1 cellular context compared by ENCODE assay signal in the genomic region with DNA sequence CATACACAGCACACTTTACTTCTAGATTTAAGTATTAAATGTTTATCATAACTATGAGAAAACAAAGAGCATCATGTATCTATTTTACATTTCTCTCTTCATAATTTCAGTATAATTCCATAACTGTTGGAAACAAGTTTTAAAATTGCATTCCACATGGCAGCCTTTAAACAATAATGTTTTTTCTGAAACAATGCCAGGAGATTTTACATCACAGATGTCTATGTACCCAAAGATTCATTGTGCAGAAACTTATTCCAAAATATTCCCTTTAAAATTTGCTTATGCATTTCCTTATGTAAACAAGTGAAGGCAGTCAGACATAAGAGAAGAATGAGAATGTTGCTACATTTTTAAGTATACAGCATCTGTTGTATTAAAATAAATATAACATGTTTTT.
TF ChIP-seq lines count a peak whose summit lies in the region.

No MANE protein-coding gene starts in this region.

TF ChIP-seq in HepG2, 621 proteins besides CTCF, POLR2A, EP300 and RAD21 (continued from another document):
- TF ChIP-seq, protein P1, sequence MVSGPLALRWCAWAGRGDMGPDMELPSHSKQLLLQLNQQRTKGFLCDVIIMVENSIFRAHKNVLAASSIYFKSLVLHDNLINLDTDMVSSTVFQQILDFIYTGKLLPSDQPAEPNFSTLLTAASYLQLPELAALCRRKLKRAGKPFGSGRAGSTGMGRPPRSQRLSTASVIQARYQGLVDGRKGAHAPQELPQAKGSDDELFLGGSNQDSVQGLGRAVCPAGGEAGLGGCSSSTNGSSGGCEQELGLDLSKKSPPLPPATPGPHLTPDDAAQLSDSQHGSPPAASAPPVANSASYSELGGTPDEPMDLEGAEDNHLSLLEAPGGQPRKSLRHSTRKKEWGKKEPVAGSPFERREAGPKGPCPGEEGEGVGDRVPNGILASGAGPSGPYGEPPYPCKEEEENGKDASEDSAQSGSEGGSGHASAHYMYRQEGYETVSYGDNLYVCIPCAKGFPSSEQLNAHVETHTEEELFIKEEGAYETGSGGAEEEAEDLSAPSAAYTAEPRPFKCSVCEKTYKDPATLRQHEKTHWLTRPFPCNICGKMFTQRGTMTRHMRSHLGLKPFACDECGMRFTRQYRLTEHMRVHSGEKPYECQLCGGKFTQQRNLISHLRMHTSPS (CRISPR knock-in tag; IDR thresholded peaks at IDR 0.05; ENCODE audit: low read depth), result no peak
- TF ChIP-seq CHD4 (IDR thresholded peaks at IDR 0.05; ENCODE audit: borderline replicate concordance, low read length) (no peak), FOXA3 (CRISPR knock-in tag; IDR thresholded peaks at IDR 0.05) (no peak), ZSCAN30 (CRISPR knock-in tag; IDR thresholded peaks at IDR 0.05) (no peak), KAT2B (IDR thresholded peaks at IDR 0.05; ENCODE audit: borderline replicate concordance, low read depth, low read length) (no peak), HIVEP1 (CRISPR knock-in tag; IDR thresholded peaks at IDR 0.05) (no peak), ZBTB38 (CRISPR knock-in tag; IDR thresholded peaks at IDR 0.05) (no peak), SMARCC2 (IDR thresholded peaks at IDR 0.05) (no peak), ZNF317 (CRISPR knock-in tag; IDR thresholded peaks at IDR 0.05) (no peak), SYNCRIP (IDR thresholded peaks at IDR 0.05; ENCODE audit: insufficient read depth, low read depth, low read length) (no peak), RCOR2 (CRISPR knock-in tag; IDR thresholded peaks at IDR 0.05) (no peak), CREM (IDR thresholded peaks at IDR 0.05) (no peak), CREM (CRISPR knock-in tag; IDR thresholded peaks at IDR 0.05) (no peak)
- TF ChIP-seq, protein P2, sequence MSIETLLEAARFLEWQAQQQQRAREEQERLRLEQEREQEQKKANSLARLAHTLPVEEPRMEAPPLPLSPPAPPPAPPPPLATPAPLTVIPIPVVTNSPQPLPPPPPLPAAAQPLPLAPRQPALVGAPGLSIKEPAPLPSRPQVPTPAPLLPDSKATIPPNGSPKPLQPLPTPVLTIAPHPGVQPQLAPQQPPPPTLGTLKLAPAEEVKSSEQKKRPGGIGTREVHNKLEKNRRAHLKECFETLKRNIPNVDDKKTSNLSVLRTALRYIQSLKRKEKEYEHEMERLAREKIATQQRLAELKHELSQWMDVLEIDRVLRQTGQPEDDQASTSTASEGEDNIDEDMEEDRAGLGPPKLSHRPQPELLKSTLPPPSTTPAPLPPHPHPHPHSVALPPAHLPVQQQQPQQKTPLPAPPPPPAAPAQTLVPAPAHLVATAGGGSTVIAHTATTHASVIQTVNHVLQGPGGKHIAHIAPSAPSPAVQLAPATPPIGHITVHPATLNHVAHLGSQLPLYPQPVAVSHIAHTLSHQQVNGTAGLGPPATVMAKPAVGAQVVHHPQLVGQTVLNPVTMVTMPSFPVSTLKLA (IDR thresholded peaks at IDR 0.05), result no peak
- TF ChIP-seq, protein P3, sequence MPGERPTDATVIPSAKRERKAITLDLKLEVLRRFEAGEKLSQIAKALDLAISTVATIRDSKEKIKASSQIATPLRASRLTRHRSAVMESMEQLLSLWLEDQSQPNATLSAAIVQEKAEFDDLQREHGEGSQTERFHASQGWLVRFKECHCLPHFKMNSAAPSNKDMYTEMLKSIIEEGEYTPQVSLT (CRISPR knock-in tag; IDR thresholded peaks at IDR 0.05; ENCODE audit: borderline replicate concordance, low read depth), result no peak
- TF ChIP-seq, protein P4, sequence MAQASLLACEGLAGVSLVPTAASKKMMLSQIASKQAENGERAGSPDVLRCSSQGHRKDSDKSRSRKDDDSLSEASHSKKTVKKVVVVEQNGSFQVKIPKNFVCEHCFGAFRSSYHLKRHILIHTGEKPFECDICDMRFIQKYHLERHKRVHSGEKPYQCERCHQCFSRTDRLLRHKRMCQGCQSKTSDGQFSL (CRISPR knock-in tag; IDR thresholded peaks at IDR 0.05), result no peak
- TF ChIP-seq, protein P5, sequence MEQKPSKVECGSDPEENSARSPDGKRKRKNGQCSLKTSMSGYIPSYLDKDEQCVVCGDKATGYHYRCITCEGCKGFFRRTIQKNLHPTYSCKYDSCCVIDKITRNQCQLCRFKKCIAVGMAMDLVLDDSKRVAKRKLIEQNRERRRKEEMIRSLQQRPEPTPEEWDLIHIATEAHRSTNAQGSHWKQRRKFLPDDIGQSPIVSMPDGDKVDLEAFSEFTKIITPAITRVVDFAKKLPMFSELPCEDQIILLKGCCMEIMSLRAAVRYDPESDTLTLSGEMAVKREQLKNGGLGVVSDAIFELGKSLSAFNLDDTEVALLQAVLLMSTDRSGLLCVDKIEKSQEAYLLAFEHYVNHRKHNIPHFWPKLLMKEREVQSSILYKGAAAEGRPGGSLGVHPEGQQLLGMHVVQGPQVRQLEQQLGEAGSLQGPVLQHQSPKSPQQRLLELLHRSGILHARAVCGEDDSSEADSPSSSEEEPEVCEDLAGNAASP (CRISPR knock-in tag; IDR thresholded peaks at IDR 0.05; ENCODE audit: borderline replicate concordance), result no peak
